ENCODE assay signal across 31 cellular contexts in genomic region chr5:8254674-8255073, GRCh38.
"Had no signal": no experiment of that assay in that cellular context is flagged by ENCODE, and none has a peak within 500 bp of the region (broad histone marks: within the 10 kb centered on the region; RNA-seq: fewer than 3 reads in every experiment).

No MANE protein-coding gene starts in this region.

- ATAC-seq: activated naive CD4-positive, alpha-beta T cell treated with anti-CD3 and anti-CD28 coated beads, Interleukin-2, amount 50 U/mL, for 72 hours; activated naive CD8-positive, alpha-beta T cell treated with anti-CD3 and anti-CD28 coated beads, Interleukin-2, amount 50 U/mL, for 24 hours; activated T-cell treated with anti-CD3 and anti-CD28 coated beads, Interleukin-2, amount 50 U/mL, for 4 hours; activated T-cell treated with anti-CD3 and anti-CD28 coated beads, Interleukin-2, amount 50 U/mL, for 72 hours; activated T-helper 17 cell treated with anti-CD3 and anti-CD28 coated beads, Interleukin-2, amount 50 U/mL, for 72 hours; body of pancreas had no signal

- H3K36me3 ChIP-seq: adrenal gland, ascending aorta, brain microvascular endothelial cell, breast epithelium, cardiac muscle cell had no signal

- H3K27me3 ChIP-seq: adrenal gland, ascending aorta, body of pancreas, brain microvascular endothelial cell, breast epithelium, cardiac muscle cell had no signal

- H3K4me1 ChIP-seq: adrenal gland, ascending aorta, body of pancreas, breast epithelium had no signal

- H3K9me3 ChIP-seq: adrenal gland, ascending aorta, body of pancreas, breast epithelium had no signal

- H3K27ac ChIP-seq: adrenal gland, ascending aorta, body of pancreas, brain microvascular endothelial cell, breast epithelium, cardiac muscle cell had no signal

- H3K4me3 ChIP-seq: adrenal gland, ascending aorta, body of pancreas, breast epithelium, cardiac muscle cell had no signal

- DNase-seq: activated effector memory CD4-positive, alpha-beta T cell treated with anti-CD3 and anti-CD28 coated beads, Interleukin-2, amount 50 U/mL, for 16 hours; activated effector memory CD4-positive, alpha-beta T cell treated with Interleukin-2 at 50 U/mL for 16 hours; activated gamma-delta T cell; activated gamma-delta T cell treated with Interleukin-2 at 50 U/mL for 16 hours; activated naive CD4-positive, alpha-beta T cell; activated naive CD4-positive, alpha-beta T cell treated with anti-CD3 and anti-CD28 coated beads for 36 hours; activated naive CD4-positive, alpha-beta T cell treated with anti-CD3 and anti-CD28 coated beads, Interleukin-2, amount 10 ng/mL, durations not matched to agents 7 days and 5 days; activated naive CD4-positive, alpha-beta T cell treated with anti-CD3 and anti-CD28 coated beads, Interleukin-2, amount 50 U/mL, for 16 hours; activated naive CD4-positive, alpha-beta T cell treated with Interleukin-2 at 50 U/mL for 16 hours; activated naive CD8-positive, alpha-beta T cell treated with anti-CD3 and anti-CD28 coated beads for 36 hours; activated naive CD8-positive, alpha-beta T cell treated with anti-CD3 and anti-CD28 coated beads, Interleukin-2, amount 10 ng/mL, durations not matched to agents 7 days and 5 days; activated naive CD8-positive, alpha-beta T cell treated with anti-CD3 and anti-CD28 coated beads, Interleukin-2, amount 50 U/mL, for 24 hours; activated T-cell treated with anti-CD3 and anti-CD28 coated beads, Interleukin-2, amount 50 U/mL, for 24 hours; activated T-cell treated with anti-CD3 and anti-CD28 coated beads, Interleukin-2, amount 50 U/mL, for 4 hours; activated T-cell treated with anti-CD3 and anti-CD28 coated beads, Interleukin-2, amount 50 U/mL, for 48 hours; activated T-cell treated with anti-CD3 and anti-CD28 coated beads, Interleukin-2, amount 50 U/mL, for 72 hours; adrenal gland; amniotic stem cell; amygdala; anterior cingulate cortex; aorta; body of pancreas; brain microvascular endothelial cell; caudate nucleus; central memory CD4-positive, alpha-beta T cell; cerebellar nuclear complex had no signal
